In the genomic region with DNA sequence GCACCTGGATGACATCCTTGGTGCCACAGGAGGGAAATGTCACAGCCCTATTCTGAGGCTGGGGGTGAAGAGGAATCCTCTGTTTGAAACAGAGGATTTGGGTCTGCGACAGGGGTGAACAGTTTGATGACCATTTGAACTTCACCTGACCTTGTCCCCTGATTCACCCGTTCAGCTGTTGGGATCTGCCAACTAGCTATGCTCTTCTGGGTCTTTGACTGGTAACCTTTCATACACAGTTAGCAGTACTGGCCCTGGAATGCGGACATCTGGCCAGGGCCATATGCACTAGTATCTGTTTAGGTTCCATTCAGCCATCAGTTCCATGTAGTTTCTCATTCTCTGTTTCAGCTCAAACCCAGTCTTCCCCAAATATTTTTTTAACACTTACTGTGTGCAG, we compare ENCODE assay signal across 15 cellular contexts. TPM values are rescaled to one million over a fixed set of nuclear protein-coding genes. Genes with fewer than 3 reads are reported as not detected.
A peak's percentile ranks its signal among the peaks of the same experiment; 100 is the strongest.
DNase-seq lines count a peak whose midpoint lies in the region; ATAC-seq and TF ChIP-seq lines count a peak whose summit lies in the region.
"Had no signal": no experiment of that assay in that cellular context is flagged by ENCODE, and none has a peak within 500 bp of the region (broad histone marks: within the 10 kb centered on the region; RNA-seq: fewer than 3 reads in every experiment).

No MANE protein-coding gene starts in this region.

- no peaks in the 10 kb centered on the region for H3K27me3 Mint-ChIP-seq in activated T-cell treated with anti-CD3 and anti-CD28 coated beads, Interleukin-2, amount 50 U/mL, for 72 hours (ENCODE audit: low read depth)
- H3K27me3 Mint-ChIP-seq: central memory CD8-positive, alpha-beta T cell; natural killer cell treated with Interleukin-12 subunit alpha and Interleukin-12 subunit beta and Interleukin-15 and Interleukin-18, amount 100 ng/mL, for 72 hours; stimulated activated naive CD8-positive, alpha-beta T cell treated with anti-CD3 and anti-CD28 coated beads, Interleukin-15, amount 100 ng/mL, for 72 hours had no signal

- peak overlapping the region; percentile 4; the same call in 1 of the 2 replicates for H2BK20ac ChIP-seq in IMR-90 (ENCODE audit: low read depth, low read length)

- no TSS peak for BruUV-seq in IMR-90 (replicated peaks; lab: Mats Ljungman, UMichigan)

- H2BK15ac ChIP-seq in IMR-90 (ENCODE audit: low read depth, low read length) = no peak overlapping the region

- TF ChIP-seq CTCF in IMR-90 (conservative IDR thresholded peaks at IDR 0.05; ENCODE audit: low read depth, low read length) = no peak
- TF ChIP-seq CTCF in adrenal gland (IDR thresholded peaks at IDR 0.05) = no peak
- no peak for TF ChIP-seq CTCF in liver (IDR thresholded peaks at IDR 0.05; ENCODE audit: low read depth, low read length, missing input control)

- H3K4me1 Mint-ChIP-seq in activated T-cell treated with anti-CD3 and anti-CD28 coated beads, Interleukin-2, amount 50 U/mL, for 72 hours (ENCODE audit: low read depth) = peaks cover 40% of the 10 kb centered on the region

- H3K27ac ChIP-seq in IMR-90 (ENCODE audit: insufficient read depth, low read length) = no peak overlapping the region
- peak overlapping the region; percentile 49 to 91 (median 76) for H3K27ac ChIP-seq in adrenal gland
- peak overlapping the region in 1 of 2 donors; percentile 8 for H3K27ac ChIP-seq in liver (ENCODE audit: low read depth in 1 of 2, low read length in 2 of 2)
- H3K27ac ChIP-seq in stomach smooth muscle (ENCODE audit: low read length) = peak overlapping the region; percentile 93

- peaks cover 0 to 6% of the 10 kb centered on the region in 2 donors for H3K36me3 Mint-ChIP-seq in activated T-cell treated with anti-CD3 and anti-CD28 coated beads, Interleukin-2, amount 50 U/mL, for 72 hours (ENCODE audit: insufficient read depth in 2 of 2)
- H3K36me3 Mint-ChIP-seq: natural killer cell treated with Interleukin-12 subunit alpha and Interleukin-12 subunit beta and Interleukin-15 and Interleukin-18, amount 100 ng/mL, for 72 hours had no signal

- in situ Hi-C loops in IMR-90 (cut with MboI; ENCODE audit: low sequenced_read_pairs) = no loop called here

- H4K8ac ChIP-seq in IMR-90 (ENCODE audit: low read depth in 2 of 2, low read length in 2 of 2) = peak overlapping the region in 1 of 2 experiments; percentile 7; a peak in 1 of 4 replicates

- intact Hi-C loops in IMR-90 (cut with micrococcal nuclease) = no loop called here
- intact Hi-C loops in adrenal gland (cut with DNase I) = no loop called here

- no peaks in the 10 kb centered on the region for H3K9me3 ChIP-seq in IMR-90 (ENCODE audit: control insufficient read depth, insufficient read depth, low read length)
- no peaks in the 10 kb centered on the region for H3K9me3 ChIP-seq in adrenal gland (replicated peaks in 1 of 3)
- H3K9me3 ChIP-seq in liver (ENCODE audit: control insufficient read depth in 4 of 4, low read length in 3 of 4) = no peaks in the 10 kb centered on the region
- H3K9me3 ChIP-seq in stomach smooth muscle (ENCODE audit: control insufficient read depth in 2 of 2, low read length in 2 of 2) = no peaks in the 10 kb centered on the region

- no peak for DNase-seq in IMR-90
- DNase-seq in adrenal gland = no peak
- no peak for DNase-seq in RPMI8226
- DNase-seq in activated T-cell treated with anti-CD3 and anti-CD28 coated beads, Interleukin-2, amount 50 U/mL, for 72 hours = no peak
- no peak for DNase-seq in DMS79 treated with DMSO at 0.1 percent for 48 hours (lab: John Stamatoyannopoulos, UW)
- DNase-seq in effector CD8-positive, alpha-beta T cell (lab: John Stamatoyannopoulos, UW) = no peak
- DNase-seq: activated naive CD4-positive, alpha-beta T cell treated with anti-CD3 and anti-CD28 coated beads, Interleukin-2, amount 50 U/mL, for 16 hours; DND-41; stimulated activated naive CD8-positive, alpha-beta T cell treated with anti-CD3 and anti-CD28 coated beads, Interleukin-15, amount 100 ng/mL, for 72 hours had no signal

- H3K27ac Mint-ChIP-seq in activated T-cell treated with anti-CD3 and anti-CD28 coated beads, Interleukin-2, amount 50 U/mL, for 72 hours = no peak overlapping the region
- H3K27ac Mint-ChIP-seq: natural killer cell treated with Interleukin-12 subunit alpha and Interleukin-12 subunit beta and Interleukin-15 and Interleukin-18, amount 100 ng/mL, for 72 hours; stimulated activated naive CD8-positive, alpha-beta T cell treated with anti-CD3 and anti-CD28 coated beads, Interleukin-15, amount 100 ng/mL, for 72 hours; T-helper 1 cell treated with Interleukin-12 subunit alpha and Interleukin-12 subunit beta and Interleukin-4 antibody, amounts not matched to agents 30 μg/mL and 1 μg/mL, for 36 hours had no signal

- no peaks in the 10 kb centered on the region for H3K9me3 Mint-ChIP-seq in activated T-cell treated with anti-CD3 and anti-CD28 coated beads, Interleukin-2, amount 50 U/mL, for 72 hours
- H3K9me3 Mint-ChIP-seq: central memory CD8-positive, alpha-beta T cell; natural killer cell treated with Interleukin-12 subunit alpha and Interleukin-12 subunit beta and Interleukin-15 and Interleukin-18, amount 100 ng/mL, for 72 hours; stimulated activated naive CD8-positive, alpha-beta T cell treated with anti-CD3 and anti-CD28 coated beads, Interleukin-15, amount 100 ng/mL, for 72 hours; T-helper 1 cell treated with Interleukin-12 subunit alpha and Interleukin-12 subunit beta and Interleukin-4 antibody, amounts not matched to agents 30 μg/mL and 1 μg/mL, for 36 hours had no signal

- POLR2A ChIA-PET in IMR-90 (lab: Charles Lee; ENCODE audit: unreplicated experiment) = interaction anchor here (0.6 kb wide), 1 partner anchor 182 kb away, joined by 4 read pairs; no protein-coding TSS in a partner anchor

- H4K5ac ChIP-seq in IMR-90 (ENCODE audit: low read depth, low read length) = no peak overlapping the region

- H3K23ac ChIP-seq in IMR-90 (ENCODE audit: low read depth, low read length) = no peak overlapping the region

- peak overlapping the region; percentile 38; the same call in 1 of the 2 replicates for H2AK5ac ChIP-seq in IMR-90 (ENCODE audit: low read depth, low read length)

- H3K14ac ChIP-seq in IMR-90 (replicated peaks; ENCODE audit: low read depth, low read length) = 0 out of 2 replicates have a peak overlapping the region, but pooled peaks have one; percentile 21

- 54% methylated on average over 2 of the region's 3 CpGs; no CpG with 5 or more reads in 1 of the 2 experiments for WGBS in IMR-90 (ENCODE audit: extremely low coverage in 2 of 2, insufficient read length in 1 of 2), 2 experiments
- 25 to 56% (median 37%) methylated on average over 3 of the region's 3 CpGs for WGBS in adrenal gland, 4 donors
- WGBS in liver = 47% methylated on average over 3 of the region's 3 CpGs

- no peak overlapping the region for H3K4me3 Mint-ChIP-seq in activated T-cell treated with anti-CD3 and anti-CD28 coated beads, Interleukin-2, amount 50 U/mL, for 72 hours
- H3K4me3 Mint-ChIP-seq: central memory CD8-positive, alpha-beta T cell; natural killer cell treated with Interleukin-12 subunit alpha and Interleukin-12 subunit beta and Interleukin-15 and Interleukin-18, amount 100 ng/mL, for 72 hours; stimulated activated naive CD8-positive, alpha-beta T cell treated with anti-CD3 and anti-CD28 coated beads, Interleukin-15, amount 100 ng/mL, for 72 hours; T-helper 1 cell treated with Interleukin-12 subunit alpha and Interleukin-12 subunit beta and Interleukin-4 antibody, amounts not matched to agents 30 μg/mL and 1 μg/mL, for 36 hours had no signal

- no peak overlapping the region for H2AFZ ChIP-seq in IMR-90 (replicated peaks; ENCODE audit: low read length, poor library complexity)
- H2AFZ ChIP-seq: PC-9 had no signal

- dilution Hi-C loops in IMR-90 (cut with HindIII; ENCODE audit: low sequenced_read_pairs, unreplicated experiment) = no loop called here

- H3K4me2 ChIP-seq in IMR-90 (ENCODE audit: low read depth, low read length) = no peak overlapping the region

- H3K9ac ChIP-seq in IMR-90 (ENCODE audit: low read depth, low read length) = no peak overlapping the region
- H3K9ac ChIP-seq in liver (ENCODE audit: low read depth in 1 of 2, low read length in 2 of 2) = no peak overlapping the region
- H3K9ac ChIP-seq in stomach smooth muscle (ENCODE audit: low read length in 2 of 2) = peak overlapping the region; percentile 55 to 58

- peak overlapping the region; percentile 37; the same call in 1 of the 2 replicates for H4K91ac ChIP-seq in IMR-90 (ENCODE audit: insufficient read depth, low read depth, low read length)

- H3K79me1 ChIP-seq in IMR-90 (ENCODE audit: low read depth in 1 of 2, low read length in 2 of 2) = peaks cover 52 to 92% of the 10 kb centered on the region in 2 experiments

- peaks cover 8% of the 10 kb centered on the region; the same call in 1 of the 2 replicates for H3K36me3 ChIP-seq in IMR-90 (ENCODE audit: control insufficient read depth, insufficient read depth, low read length)
- H3K36me3 ChIP-seq in adrenal gland (replicated peaks in 1 of 2) = peaks cover 0 to 9% of the 10 kb centered on the region in 2 donors
- peaks cover 0 to 2% (median 0%) of the 10 kb centered on the region in 4 donors for H3K36me3 ChIP-seq in liver (ENCODE audit: control insufficient read depth in 4 of 4, insufficient read depth in 3 of 4, low read depth in 1 of 4, low read length in 3 of 4)
- peaks cover 0 to under 1% of the 10 kb centered on the region in 2 donors for H3K36me3 ChIP-seq in stomach smooth muscle (ENCODE audit: control insufficient read depth in 2 of 2, insufficient read depth in 2 of 2, low read length in 2 of 2)

- H2BK120ac ChIP-seq in IMR-90 (ENCODE audit: low read depth, low read length) = peak overlapping the region; percentile 24; the same call in 1 of the 2 replicates

- H3K4ac ChIP-seq in IMR-90 (ENCODE audit: low read depth, low read length) = peak overlapping the region; percentile 25; the same call in 1 of the 2 replicates

- no peak overlapping the region for H2BK5ac ChIP-seq in IMR-90 (ENCODE audit: low read depth, low read length, poor library complexity, severe bottlenecking)

- peaks cover 11% of the 10 kb centered on the region for H4K20me1 ChIP-seq in IMR-90 (ENCODE audit: insufficient read depth, low read length)

- CTCF ChIA-PET in IMR-90 (lab: Yijun Ruan, JAX) = no interaction called here

- H3K4me3 ChIP-seq in IMR-90 (ENCODE audit: insufficient read depth, low read depth, low read length) = no peak overlapping the region
- no peak overlapping the region for H3K4me3 ChIP-seq in adrenal gland
- H3K4me3 ChIP-seq in liver (ENCODE audit: low read depth in 1 of 3, low read length in 3 of 3) = no peak overlapping the region
- H3K4me3 ChIP-seq in stomach smooth muscle (ENCODE audit: low read length in 2 of 2) = peak overlapping the region in 1 of 2 donors; percentile 26
- H3K4me3 ChIP-seq: PC-9 had no signal

- H2AK9ac ChIP-seq in IMR-90 (replicated peaks; ENCODE audit: low read depth, low read length, poor library complexity) = peak overlapping the region; percentile 5

- H3K56ac ChIP-seq in IMR-90 (ENCODE audit: extremely low read depth, insufficient read depth, low read length) = no peak overlapping the region

- H3K4me1 ChIP-seq in IMR-90 (ENCODE audit: control insufficient read depth, insufficient read depth, low read length) (peaks cover 39% of the 10 kb centered on the region), adrenal gland (replicated peaks in 1 of 2) (peaks cover 69 to 73% of the 10 kb centered on the region in 2 donors), liver (ENCODE audit: control insufficient read depth in 4 of 4, insufficient read depth in 4 of 4, low read length in 3 of 4) (peaks cover 13 to 25% (median 18%) of the 10 kb centered on the region in 4 donors), stomach smooth muscle (ENCODE audit: control insufficient read depth, insufficient read depth, low read length) (peaks cover 79% of the 10 kb centered on the region)

- H3K9me1 ChIP-seq in IMR-90 (ENCODE audit: insufficient read depth, low read length) = peaks cover 9% of the 10 kb centered on the region

- H3K27me3 ChIP-seq in IMR-90 (ENCODE audit: control insufficient read depth, insufficient read depth, low read length) = no peaks in the 10 kb centered on the region
- no peaks in the 10 kb centered on the region for H3K27me3 ChIP-seq in adrenal gland
- H3K27me3 ChIP-seq in liver (ENCODE audit: control insufficient read depth in 4 of 4, insufficient read depth in 4 of 4, low read length in 3 of 4) = no peaks in the 10 kb centered on the region
- H3K27me3 ChIP-seq in stomach smooth muscle (ENCODE audit: control insufficient read depth in 1 of 2, insufficient read depth in 2 of 2, low read length in 2 of 2) = no peaks in the 10 kb centered on the region

- no peak overlapping the region for H3K18ac ChIP-seq in IMR-90 (ENCODE audit: low read depth, low read length)

- TF ChIP-seq POLR2A in IMR-90 (IDR thresholded peaks at IDR 0.05; ENCODE audit: low read depth, low read length) = no peak
- TF ChIP-seq POLR2A in adrenal gland (IDR thresholded peaks at IDR 0.05) = no peak

- no peak for TF ChIP-seq RAD21 in IMR-90 (IDR thresholded peaks at IDR 0.05; ENCODE audit: low read length)
- peak in 1 of 2 donors; percentile 11 for TF ChIP-seq RAD21 in liver (IDR thresholded peaks at IDR 0.05)

- no peak for ATAC-seq in IMR-90 (ENCODE audit: low read depth)
- ATAC-seq in activated T-cell treated with anti-CD3 and anti-CD28 coated beads, Interleukin-2, amount 50 U/mL, for 72 hours (replicated peaks in 1 of 2) = no peak
- ATAC-seq: natural killer cell treated with Interleukin-12 subunit alpha and Interleukin-12 subunit beta and Interleukin-15 and Interleukin-18, amount 100 ng/mL, for 72 hours; stimulated activated naive CD8-positive, alpha-beta T cell treated with anti-CD3 and anti-CD28 coated beads, Interleukin-15, amount 100 ng/mL, for 72 hours had no signal

RNA-seq across cellular contexts. Expression of a gene that starts 47.2 kb away (rescaled TPM):
- total RNA-seq in IMR-90 (2012; rRNA removed) (10.6 and 11.8 TPM in 2 replicates), adrenal gland (10 to 100 TPM; 30.6 to 87.4 (median 57.8) TPM), liver (10 to 100 TPM in 1 of 2 donors, 1 to 10 TPM in 1; 9.3 to 14.6 TPM)
- polyA plus RNA-seq in IMR-90 (2012; rRNA removed) (23.0 and 23.9 TPM in 2 replicates), adrenal gland (10 to 100 TPM; 24.6 to 59.4 (median 31.9) TPM), liver (1 to 10 TPM; 1.1 to 9.3 TPM)
- polyA plus RNA-seq in IMR-90 (2012; cell fraction: cytosol; rRNA removed) = 13.6 and 14.0 TPM in 2 replicates
- 111 and 172 TPM in 2 replicates for polyA plus RNA-seq in IMR-90 (2012; cell fraction: nucleus; rRNA removed; ENCODE audit: low replicate concordance)
- total RNA-seq in activated T-cell treated with anti-CD3 and anti-CD28 coated beads, Interleukin-2, amount 50 U/mL, for 72 hours = 10 to 100 TPM; 68.2 to 93.1 TPM

Comparison
In these comparisons a context has a peak if more than half of its experiments do, and no peak if none do; other contexts are left out.
1. H3K9ac ChIP-seq: peak in stomach smooth muscle (2 of 2); none in IMR-90 (single experiment) and liver (0 of 2).